ENCODE assay signal across 16 cellular contexts in genomic region chr3:81307221-81307620, GRCh38.
DNase-seq lines count a peak whose midpoint lies in the region; ATAC-seq and TF ChIP-seq lines count a peak whose summit lies in the region.
"Had no signal": no experiment of that assay in that cellular context is flagged by ENCODE, and none has a peak within 500 bp of the region (broad histone marks: within the 10 kb centered on the region; RNA-seq: fewer than 3 reads in every experiment).

No MANE protein-coding gene starts in this region.

- no peak overlapping the region for H2AFZ ChIP-seq in neural cell (ENCODE audit: low read depth, low read length)

- H3K27me3 Mint-ChIP-seq in HFFc6 (ENCODE audit: insufficient read depth) (no peaks in the 10 kb centered on the region), mesothelial cell of epicardium (ENCODE audit: low read depth) (no peaks in the 10 kb centered on the region), endodermal cell (ENCODE audit: insufficient read depth) (no peaks in the 10 kb centered on the region)
- H3K27me3 Mint-ChIP-seq: B cell; CD4-positive, alpha-beta T cell; CD8-positive, alpha-beta memory T cell had no signal

- no peak overlapping the region for H3K9ac ChIP-seq in neural cell (ENCODE audit: low read length)
- H3K9ac ChIP-seq in endodermal cell (ENCODE audit: extremely low read depth, low read length, poor library complexity, severe bottlenecking): no peak overlapping the region
- H3K9ac ChIP-seq: BLaER1 had no signal

- DNase-seq in HFFc6: no peak
- DNase-seq in NCI-H69 (lab: John Stamatoyannopoulos, UW): peak; percentile 6
- DNase-seq in mesothelial cell of epicardium (ENCODE audit: low spot score in 2 of 2, unreplicated experiment in 2 of 2): no peak
- no peak for DNase-seq in endodermal cell
- DNase-seq: CD4-positive, alpha-beta T cell; CD8-positive, alpha-beta memory T cell; DMS53; DMS79 treated with DMSO at 0.1 percent for 48 hours; GF-D8; GOT3 had no signal

- no peaks in the 10 kb centered on the region for H3K79me2 ChIP-seq in neural cell (replicated peaks; ENCODE audit: insufficient read depth, low read length)

- WGBS in endodermal cell (ENCODE audit: insufficient coverage in 1 of 2, insufficient read length in 1 of 2), 2 experiments: no CpG with 5 or more reads among the region's 1 CpG

- peaks cover 21% of the 10 kb centered on the region; the same call in 1 of the 2 replicates for H3K4me1 Mint-ChIP-seq in HFFc6 (ENCODE audit: low read depth)
- H3K4me1 Mint-ChIP-seq in mesothelial cell of epicardium: peaks cover 14% of the 10 kb centered on the region
- H3K4me1 Mint-ChIP-seq in endodermal cell: no peaks in the 10 kb centered on the region
- H3K4me1 Mint-ChIP-seq: B cell; CD14-positive monocyte; CD8-positive, alpha-beta memory T cell had no signal

- TF ChIP-seq RAD21 in neural cell (conservative IDR thresholded peaks at IDR 0.05): no peak

- H3K9me2 ChIP-seq in neural cell (ENCODE audit: insufficient read depth, low read length): no peaks in the 10 kb centered on the region

- TF ChIP-seq CTCF in HFFc6 (IDR thresholded peaks at IDR 0.05) (no peak), neural cell (IDR thresholded peaks at IDR 0.05; ENCODE audit: poor library complexity, severe bottlenecking) (no peak), mesothelial cell of epicardium (IDR thresholded peaks at IDR 0.05; ENCODE audit: unreplicated experiment) (no peak), endodermal cell (conservative IDR thresholded peaks at IDR 0.05) (no peak)

- H3K4me3 ChIP-seq in neural cell (ENCODE audit: low read length) (no peak overlapping the region), endodermal cell (ENCODE audit: low read length) (no peak overlapping the region)
- H3K4me3 ChIP-seq: BLaER1, HAP-1 had no signal

- H3K27ac Mint-ChIP-seq in HFFc6 (peak overlapping the region; percentile 60; the same call in 1 of the 2 replicates), mesothelial cell of epicardium (no peak overlapping the region), endodermal cell (no peak overlapping the region)
- H3K27ac Mint-ChIP-seq: B cell; CD14-positive monocyte; CD4-positive, alpha-beta T cell; CD8-positive, alpha-beta memory T cell had no signal

- no peaks in the 10 kb centered on the region for H3K36me3 ChIP-seq in neural cell (ENCODE audit: insufficient read depth, low read length)
- no peaks in the 10 kb centered on the region for H3K36me3 ChIP-seq in endodermal cell (ENCODE audit: control insufficient read depth, insufficient read depth, low read length)
- H3K36me3 ChIP-seq: BLaER1, HAP-1 had no signal

- no peak overlapping the region for H3K4me2 ChIP-seq in neural cell (ENCODE audit: low read length)
- H3K4me2 ChIP-seq: BLaER1 had no signal

- ATAC-seq in HG03469 (IDR thresholded peaks at IDR 0.05; ENCODE audit: unreplicated experiment): no peak

- peaks cover 5% of the 10 kb centered on the region for H3F3A ChIP-seq in neural cell (ENCODE audit: insufficient read depth, low read length, poor library complexity, severe bottlenecking)

- H3K27me3 ChIP-seq in neural cell (ENCODE audit: insufficient read depth, low read depth, low read length) (no peaks in the 10 kb centered on the region), endodermal cell (ENCODE audit: control insufficient read depth, insufficient read depth, low read length, poor library complexity, severe bottlenecking) (no peaks in the 10 kb centered on the region)
- H3K27me3 ChIP-seq: BLaER1 had no signal

- H3K27ac ChIP-seq in neural cell (ENCODE audit: low read length) (no peak overlapping the region), endodermal cell (ENCODE audit: low read depth, low read length) (no peak overlapping the region)
- H3K27ac ChIP-seq: BLaER1 had no signal

- no peaks in the 10 kb centered on the region for H3K36me3 Mint-ChIP-seq in HFFc6 (ENCODE audit: low read depth)
- H3K36me3 Mint-ChIP-seq in mesothelial cell of epicardium: no peaks in the 10 kb centered on the region
- H3K36me3 Mint-ChIP-seq in endodermal cell (ENCODE audit: low read depth): no peaks in the 10 kb centered on the region
- H3K36me3 Mint-ChIP-seq: CD14-positive monocyte; CD8-positive, alpha-beta memory T cell had no signal

- H3K4me3 Mint-ChIP-seq in HFFc6 (0 out of 2 replicates have a peak overlapping the region, but pooled peaks have one; percentile 77), mesothelial cell of epicardium (no peak overlapping the region), endodermal cell (no peak overlapping the region)
- H3K4me3 Mint-ChIP-seq: B cell; CD14-positive monocyte; CD4-positive, alpha-beta T cell; CD8-positive, alpha-beta memory T cell had no signal

- peak; percentile 73 for TF ChIP-seq EP300 in neural cell (conservative IDR thresholded peaks at IDR 0.05; ENCODE audit: poor library complexity, severe bottlenecking)

- no peaks in the 10 kb centered on the region for H3K4me1 ChIP-seq in endodermal cell (ENCODE audit: control insufficient read depth, insufficient read depth, low read length)
- H3K4me1 ChIP-seq: BLaER1 had no signal

- H3K9me3 ChIP-seq in neural cell (ENCODE audit: low read length) (no peaks in the 10 kb centered on the region), endodermal cell (ENCODE audit: control insufficient read depth, low read length) (no peaks in the 10 kb centered on the region)
- H3K9me3 ChIP-seq: BLaER1, HAP-1 had no signal

- no peaks in the 10 kb centered on the region for H4K20me1 ChIP-seq in neural cell (ENCODE audit: insufficient read depth)
- H4K20me1 ChIP-seq: BLaER1 had no signal

- H3K9me3 Mint-ChIP-seq in HFFc6: no peaks in the 10 kb centered on the region
- H3K9me3 Mint-ChIP-seq in mesothelial cell of epicardium: no peaks in the 10 kb centered on the region
- H3K9me3 Mint-ChIP-seq in endodermal cell: no peaks in the 10 kb centered on the region
- H3K9me3 Mint-ChIP-seq: CD14-positive monocyte; CD4-positive, alpha-beta T cell; CD8-positive, alpha-beta memory T cell had no signal

TF ChIP-seq in neural cell, 6 proteins besides CTCF, POLR2A, EP300 and RAD21:
- TF ChIP-seq POLR2AphosphoS5 (IDR thresholded peaks at IDR 0.05): peak; percentile 57
- TF ChIP-seq SMC3 (conservative IDR thresholded peaks at IDR 0.05; ENCODE audit: poor library complexity): no peak
TF ChIP-seq in neural cell: peak in this region for 1.
